In the genomic region with DNA sequence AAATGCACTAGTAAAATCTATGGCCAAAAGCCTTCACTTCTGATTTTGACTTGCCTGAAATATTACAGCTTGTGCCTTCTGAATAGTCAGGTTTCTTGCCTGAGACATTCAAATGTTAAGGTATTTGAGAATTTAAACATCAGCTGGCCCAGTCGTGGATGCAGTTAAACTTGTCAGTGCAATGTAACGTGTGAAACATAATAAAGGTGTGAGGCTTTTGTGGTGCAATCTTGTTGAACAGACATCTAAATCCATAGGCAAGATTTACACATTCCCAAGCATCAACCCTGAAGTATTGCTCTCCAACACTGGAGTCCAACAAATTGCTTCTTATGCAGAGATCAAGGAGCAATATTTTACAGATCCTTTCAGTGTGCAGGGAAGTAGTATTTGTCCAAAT, we compare ENCODE assay signal across 13 cellular contexts.
DNase-seq lines count a peak whose midpoint lies in the region; ATAC-seq lines count a peak whose summit lies in the region.
"Had no signal": no experiment of that assay in that cellular context is flagged by ENCODE, and none has a peak within 500 bp of the region (broad histone marks: within the 10 kb centered on the region; RNA-seq: fewer than 3 reads in every experiment).

No MANE protein-coding gene starts in this region.

- H3K9ac ChIP-seq in adipocyte (ENCODE audit: low read length): peak overlapping the region; percentile 95
- no peak overlapping the region for H3K9ac ChIP-seq in subcutaneous abdominal adipose tissue (ENCODE audit: low read length in 5 of 5)

- H3K4me3 ChIP-seq in adipocyte (ENCODE audit: low read length) (peak overlapping the region; percentile 91), subcutaneous abdominal adipose tissue (ENCODE audit: low read depth in 1 of 5, low read length in 5 of 5) (no peak overlapping the region)
- H3K4me3 ChIP-seq: prostate gland had no signal

- peak overlapping the region; percentile 49 for H3K27ac ChIP-seq in subcutaneous abdominal adipose tissue (ENCODE audit: low read depth, low read length)

- H3K27me3 ChIP-seq in adipocyte (replicated peaks; ENCODE audit: control insufficient read depth, insufficient read depth, low read length): no peaks in the 10 kb centered on the region
- no peaks in the 10 kb centered on the region for H3K27me3 ChIP-seq in subcutaneous abdominal adipose tissue (ENCODE audit: control insufficient read depth in 5 of 5, insufficient read depth in 4 of 5, low read length in 5 of 5)

- DNase-seq in HS-5 (ENCODE audit: low read depth) (peak; percentile 70), adipocyte (ENCODE audit: low read depth) (no peak), glomerular visceral epithelial cell (ENCODE audit: extremely low spot score) (peak; percentile 75), NCI-H1048 (lab: John Stamatoyannopoulos, UW) (no peak), midbrain (lab: John Stamatoyannopoulos, UW) (no peak), COLO668 (lab: John Stamatoyannopoulos, UW; ENCODE audit: unreplicated experiment) (no peak)
- no peak for DNase-seq in stimulated activated naive CD8-positive, alpha-beta T cell treated with anti-CD3 and anti-CD28 coated beads, Interleukin-15, Interleukin-2, amounts not matched to agents 100 U/mL and 50 U/mL, for 24 hours
- DNase-seq: CD8-positive, alpha-beta T cell; GOT3; stomach; T1000 had no signal

- H3K9me3 ChIP-seq in adipocyte (ENCODE audit: control insufficient read depth, low read length): no peaks in the 10 kb centered on the region
- peaks cover 0 to 3% (median under 1%) of the 10 kb centered on the region in 5 donors for H3K9me3 ChIP-seq in subcutaneous abdominal adipose tissue (ENCODE audit: control insufficient read depth in 5 of 5, low read length in 5 of 5)
- H3K9me3 ChIP-seq: prostate gland, stomach had no signal

- peaks cover 24% of the 10 kb centered on the region for H3K36me3 ChIP-seq in adipocyte (ENCODE audit: control insufficient read depth, insufficient read depth, low read length, severe bottlenecking)
- H3K36me3 ChIP-seq in subcutaneous abdominal adipose tissue (ENCODE audit: control insufficient read depth in 5 of 5, insufficient read depth in 5 of 5, low read length in 5 of 5): peaks cover 6 to 23% (median 17%) of the 10 kb centered on the region in 5 donors

- peaks cover 11% of the 10 kb centered on the region for H3K4me1 ChIP-seq in adipocyte (ENCODE audit: control insufficient read depth, insufficient read depth, low read length)
- peaks cover 0 to 39% (median 28%) of the 10 kb centered on the region in 5 donors for H3K4me1 ChIP-seq in subcutaneous abdominal adipose tissue (ENCODE audit: control insufficient read depth in 5 of 5, insufficient read depth in 5 of 5, low read length in 5 of 5)
- H3K4me1 ChIP-seq: prostate gland had no signal

- no peak for ATAC-seq in stimulated activated naive CD8-positive, alpha-beta T cell treated with anti-CD3 and anti-CD28 coated beads, Interleukin-15, Interleukin-2, amounts not matched to agents 100 U/mL and 50 U/mL, for 24 hours
- ATAC-seq: CD8-positive, alpha-beta T cell had no signal

Comparison
In these comparisons a context has a peak if more than half of its experiments do, and no peak if none do; other contexts are left out.
1. DNase-seq: peak in HS-5 (single experiment) and glomerular visceral epithelial cell (single experiment); none in adipocyte (single experiment), NCI-H1048 (single experiment), midbrain (single experiment), COLO668 (single experiment) and stimulated activated naive CD8-positive, alpha-beta T cell treated with anti-CD3 and anti-CD28 coated beads, Interleukin-15, Interleukin-2, amounts not matched to agents 100 U/mL and 50 U/mL, for 24 hours (single experiment).